Comparison of ENCODE assay signal across 19 cellular contexts in genomic region chr2:202043473-202043872, GRCh38. TPM values are rescaled to one million over a fixed set of nuclear protein-coding genes. Genes with fewer than 3 reads are reported as not detected.
A peak's percentile ranks its signal among the peaks of the same experiment; 100 is the strongest.
DNase-seq lines count a peak whose midpoint lies in the region; ATAC-seq and TF ChIP-seq lines count a peak whose summit lies in the region.
"Had no signal": no experiment of that assay in that cellular context is flagged by ENCODE, and none has a peak within 500 bp of the region (broad histone marks: within the 10 kb centered on the region; RNA-seq: fewer than 3 reads in every experiment).

No MANE protein-coding gene starts in this region.

- H2AFZ ChIP-seq in OCI-LY3 (ENCODE audit: low read depth, low read length), result peak overlapping the region; percentile 49; the same call in 1 of the 2 replicates

- H3K36me3 ChIP-seq in OCI-LY3 (replicated peaks; ENCODE audit: low read depth, low read length), result no peaks in the 10 kb centered on the region
- H3K36me3 ChIP-seq: BLaER1 had no signal

- no peak overlapping the region for H3K9ac ChIP-seq in OCI-LY3 (ENCODE audit: low read length)
- H3K9ac ChIP-seq: BLaER1 had no signal

- peak; percentile 26 for DNase-seq in GM12865 (ENCODE audit: low read depth)
- no peak for DNase-seq in foreskin keratinocyte
- DNase-seq in type B pancreatic cell (ENCODE audit: extremely low spot score, unreplicated experiment), result no peak
- no peak for DNase-seq in GDM1 (lab: John Stamatoyannopoulos, UW)
- no peak for DNase-seq in pons (ENCODE audit: low spot score)
- DNase-seq in LoVo (ENCODE audit: low spot score), result no peak
- DNase-seq: CD8-positive, alpha-beta memory T cell; DMS79; H7; NCI-H1694 treated with DMSO at 0.1 percent for 48 hours; NK-92 treated with Interleukin-12 subunit alpha and Interleukin-12 subunit beta, amount 100 ng/mL, for 24 hours; Right ventricle myocardium superior; SW 1271 had no signal

- H3K79me2 ChIP-seq in OCI-LY3 (ENCODE audit: low read length), result no peaks in the 10 kb centered on the region

- H3K27me3 Mint-ChIP-seq in type B pancreatic cell, result no peaks in the 10 kb centered on the region

- H3K27me3 ChIP-seq in OCI-LY3 (ENCODE audit: low read depth, low read length), result no peaks in the 10 kb centered on the region
- H3K27me3 ChIP-seq in foreskin keratinocyte, result peaks cover 3% of the 10 kb centered on the region
- H3K27me3 ChIP-seq: BLaER1 had no signal

- no peaks in the 10 kb centered on the region for H3K9me3 ChIP-seq in OCI-LY3 (ENCODE audit: insufficient read depth, low read length)
- H3K9me3 ChIP-seq: A549, BLaER1 had no signal

- TF ChIP-seq CTCF in GM12865 (IDR thresholded peaks at IDR 0.05; ENCODE audit: insufficient read depth, low read depth, low read length, missing control alignments) (no peak), OCI-LY3 (IDR thresholded peaks at IDR 0.05; ENCODE audit: low read depth, low read length) (no peak), foreskin keratinocyte (conservative IDR thresholded peaks at IDR 0.05) (no peak), type B pancreatic cell (conservative IDR thresholded peaks at IDR 0.05) (no peak)

- peaks cover 61% of the 10 kb centered on the region for H3K4me1 Mint-ChIP-seq in type B pancreatic cell (ENCODE audit: unreplicated experiment)

- no peak overlapping the region for H3K27ac ChIP-seq in OCI-LY3 (ENCODE audit: low read length)
- H3K27ac ChIP-seq in foreskin keratinocyte, result no peak overlapping the region
- H3K27ac ChIP-seq: A549, BLaER1 had no signal

- peak; percentile 15 for ATAC-seq in foreskin keratinocyte
- ATAC-seq: A549 had no signal

- no peaks in the 10 kb centered on the region for H4K20me1 ChIP-seq in OCI-LY3 (ENCODE audit: insufficient read depth, low read length)
- H4K20me1 ChIP-seq: BLaER1 had no signal

- no peak overlapping the region for H3K4me3 Mint-ChIP-seq in type B pancreatic cell
- H3K4me3 Mint-ChIP-seq: CD8-positive, alpha-beta memory T cell had no signal

- H3K36me3 Mint-ChIP-seq in type B pancreatic cell, result peaks cover 3% of the 10 kb centered on the region
- H3K36me3 Mint-ChIP-seq: CD8-positive, alpha-beta memory T cell had no signal

- peak overlapping the region; percentile 54 for H3K27ac Mint-ChIP-seq in type B pancreatic cell
- H3K27ac Mint-ChIP-seq: CD8-positive, alpha-beta memory T cell had no signal

- H3K4me1 ChIP-seq in OCI-LY3 (ENCODE audit: low read length) (peaks cover 21% of the 10 kb centered on the region), foreskin keratinocyte (no peaks in the 10 kb centered on the region)

- no peaks in the 10 kb centered on the region for H3K9me3 Mint-ChIP-seq in type B pancreatic cell
- H3K9me3 Mint-ChIP-seq: CD8-positive, alpha-beta memory T cell had no signal

- H3K4me3 ChIP-seq in GM12865 (ENCODE audit: low read depth, low read length), result no peak overlapping the region
- H3K4me3 ChIP-seq in OCI-LY3 (ENCODE audit: low read length), result no peak overlapping the region
- H3K4me3 ChIP-seq: A549, BLaER1 had no signal

- peak overlapping the region; percentile 21; the same call in 1 of the 2 replicates for H3K4me2 ChIP-seq in OCI-LY3 (ENCODE audit: low read length)
- H3K4me2 ChIP-seq: A549, BLaER1 had no signal

RNA-seq across cellular contexts. Expression of gene FZD7, which starts 9.8 kb away (rescaled TPM):
- total RNA-seq in foreskin keratinocyte, result 2.5 TPM in 2 replicates
- 1.2 and 1.3 TPM in 2 replicates for polyA plus RNA-seq in foreskin keratinocyte
- total RNA-seq in type B pancreatic cell (ENCODE audit: low replicate concordance), result 50.0 and 68.6 TPM in 2 replicates
- polyA plus RNA-seq: CD8-positive, alpha-beta memory T cell had no signal

RNA-seq across cellular contexts. Expression of gene KIAA2012, which starts 29.6 kb away (rescaled TPM):
- total RNA-seq in foreskin keratinocyte (not detected in 2 replicates), type B pancreatic cell (ENCODE audit: low replicate concordance) (0.12 and 1.3 TPM in 2 replicates)
- not detected in 2 replicates for polyA plus RNA-seq in foreskin keratinocyte
- total RNA-seq: CD8-positive, alpha-beta memory T cell; H7; LHCN-M2; NCI-H460; OCI-LY7; Right ventricle myocardium superior had no signal
- polyA plus RNA-seq: CD8-positive, alpha-beta memory T cell had no signal

Comparison
In these comparisons a context has a peak if more than half of its experiments do, and no peak if none do; other contexts are left out.
1. RNA of gene FZD7, which starts 9.8 kb away (total RNA-seq): 50.0 to 68.6 TPM in type B pancreatic cell; 2.5 TPM in foreskin keratinocyte; every median in the first group is over 10 times any median in the second.